Comparison of ENCODE assay signal across 23 cellular contexts in the genomic region with DNA sequence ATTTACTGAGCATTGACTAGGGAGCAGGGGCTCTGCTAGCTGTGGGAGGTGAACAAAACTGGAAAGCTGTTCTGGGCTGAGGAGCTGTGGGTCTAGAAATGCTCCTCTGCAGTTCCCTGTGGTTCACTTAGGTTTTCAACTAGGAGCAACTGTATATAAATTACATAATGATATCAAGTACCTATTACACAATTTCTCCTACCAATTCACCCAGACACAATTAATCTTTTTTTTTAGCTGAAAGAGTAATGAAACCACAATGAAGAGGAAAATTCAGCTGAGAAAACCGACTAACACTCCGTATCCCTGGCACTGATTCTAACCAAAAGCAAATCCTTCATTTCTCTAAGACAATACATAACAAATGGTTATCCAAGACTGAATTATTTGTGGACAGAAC. TPM values are rescaled to one million over a fixed set of nuclear protein-coding genes. Genes with fewer than 3 reads are reported as not detected.
DNase-seq lines count a peak whose midpoint lies in the region; ATAC-seq, FAIRE-seq and TF ChIP-seq lines count a peak whose summit lies in the region.
"Had no signal": no experiment of that assay in that cellular context is flagged by ENCODE, and none has a peak within 500 bp of the region (broad histone marks: within the 10 kb centered on the region; RNA-seq: fewer than 3 reads in every experiment).

No MANE protein-coding gene starts in this region.

- H3K36me3 Mint-ChIP-seq in astrocyte (ENCODE audit: low read depth, unreplicated experiment) = no peaks in the 10 kb centered on the region
- H3K36me3 Mint-ChIP-seq in H9 (ENCODE audit: insufficient read depth in 1 of 3, low read depth in 3 of 3) = no peaks in the 10 kb centered on the region
- H3K36me3 Mint-ChIP-seq: CD8-positive, alpha-beta T cell had no signal

- H3K27me3 ChIP-seq in astrocyte (ENCODE audit: insufficient read depth, low read length) (no peaks in the 10 kb centered on the region), H9 (ENCODE audit: insufficient read depth, low read length) (no peaks in the 10 kb centered on the region)
- H3K27me3 ChIP-seq: BLaER1 treated with 17β-estradiol and CSF1 and Interleukin-3, amounts not matched to agents 10 nM and 100 nM had no signal

- H3K27me3 Mint-ChIP-seq in astrocyte (ENCODE audit: low read depth, unreplicated experiment) (no peaks in the 10 kb centered on the region), H9 (ENCODE audit: low read depth) (no peaks in the 10 kb centered on the region)

- no peak overlapping the region for H2BK12ac ChIP-seq in H9 (ENCODE audit: insufficient read length, low read depth, low read length)

- H4K5ac ChIP-seq in H9 (ENCODE audit: insufficient read length, low read depth, low read length) = no peak overlapping the region

- H4K8ac ChIP-seq in H9 (replicated peaks; ENCODE audit: insufficient read length, low read depth, low read length) = no peak overlapping the region

- intact Hi-C loops in sciatic nerve (cut with DNase I) = no loop called here

- peaks cover 9% of the 10 kb centered on the region for H3K4me1 ChIP-seq in astrocyte (ENCODE audit: insufficient read depth, low read length)
- H3K4me1 ChIP-seq in H9 (ENCODE audit: insufficient read depth, low read length) = no peaks in the 10 kb centered on the region
- H3K4me1 ChIP-seq: BLaER1 treated with 17β-estradiol and CSF1 and Interleukin-3, amounts not matched to agents 10 nM and 100 nM had no signal

- H3K9ac ChIP-seq in astrocyte (ENCODE audit: low read length) = no peak overlapping the region
- H3K9ac ChIP-seq in H9 (ENCODE audit: extremely low read depth, insufficient read length, low read length) = no peak overlapping the region
- H3K9ac ChIP-seq: BLaER1 treated with 17β-estradiol and CSF1 and Interleukin-3, amounts not matched to agents 10 nM and 100 nM had no signal

- H3K79me1 ChIP-seq in H9 (ENCODE audit: insufficient read depth, low read depth, low read length, poor library complexity, severe bottlenecking) = no peaks in the 10 kb centered on the region

- H3K23me2 ChIP-seq in H9 (ENCODE audit: insufficient read length, low read depth, low read length, poor library complexity, severe bottlenecking) = no peaks in the 10 kb centered on the region

- H3K4me3 ChIP-seq in astrocyte (ENCODE audit: insufficient read depth, low read depth, low read length) = no peak overlapping the region
- H3K4me3 ChIP-seq: BLaER1 treated with 17β-estradiol and CSF1 and Interleukin-3, amounts not matched to agents 10 nM and 100 nM had no signal

- TF ChIP-seq CTCF in astrocyte (IDR thresholded peaks at IDR 0.05; ENCODE audit: insufficient read depth, low read depth, low read length) (no peak), H9 (conservative IDR thresholded peaks at IDR 0.05) (no peak)

- no peak overlapping the region for H3K14ac ChIP-seq in H9 (ENCODE audit: insufficient read depth, low read length)

- H3K36me3 ChIP-seq in astrocyte (ENCODE audit: insufficient read depth, low read length) = no peaks in the 10 kb centered on the region
- H3K36me3 ChIP-seq: BLaER1 treated with 17β-estradiol and CSF1 and Interleukin-3, amounts not matched to agents 10 nM and 100 nM had no signal

- TF ChIP-seq POLR2A in GM12891 (IDR thresholded peaks at IDR 0.05; ENCODE audit: low read depth, low read length) = no peak

- H3K27ac Mint-ChIP-seq in astrocyte (ENCODE audit: unreplicated experiment) (no peak overlapping the region), H9 (no peak overlapping the region)
- H3K27ac Mint-ChIP-seq: B cell; CD4-positive, alpha-beta T cell; CD8-positive, alpha-beta T cell had no signal

- H3K9me3 Mint-ChIP-seq in astrocyte (ENCODE audit: unreplicated experiment) (no peaks in the 10 kb centered on the region), H9 (no peaks in the 10 kb centered on the region)
- H3K9me3 Mint-ChIP-seq: CD4-positive, alpha-beta T cell; CD8-positive, alpha-beta T cell had no signal

- H3K4ac ChIP-seq in H9 (ENCODE audit: low read depth, low read length) = no peak overlapping the region

- DNase-seq in HCEC 1CT (peak; percentile 16), astrocyte (ENCODE audit: low read depth) (peak; percentile 74), sciatic nerve (ENCODE audit: low spot score) (no peak), GM12891 (ENCODE audit: insufficient read length, low spot score) (no peak), H9 (no peak)
- DNase-seq: 8988T; ACHN; AML-193; Caco-2; Calu3; CD4-positive, alpha-beta T cell; CD8-positive, alpha-beta T cell; DMS79 treated with DMSO at 0.1 percent for 48 hours; GF-D8 had no signal

- peak; percentile 15 for ATAC-seq in sciatic nerve
- ATAC-seq in GM18873 (IDR thresholded peaks at IDR 0.05; ENCODE audit: low FRiP score, unreplicated experiment) = no peak
- ATAC-seq: CD8-positive, alpha-beta T cell had no signal

- H2BK120ac ChIP-seq in H9 (ENCODE audit: low read depth, low read length, poor library complexity, severe bottlenecking) = no peak overlapping the region

- no peak overlapping the region for H4K91ac ChIP-seq in H9 (ENCODE audit: insufficient read length, low read depth, low read length)

- H3T11ph ChIP-seq in H9 (ENCODE audit: low read length) = no peak overlapping the region

- no peak overlapping the region for H3K27ac ChIP-seq in astrocyte (ENCODE audit: low read depth, low read length)
- H3K27ac ChIP-seq in H9 (ENCODE audit: insufficient read length, low read depth, low read length) = no peak overlapping the region
- H3K27ac ChIP-seq: BLaER1 treated with 17β-estradiol and CSF1 and Interleukin-3, amounts not matched to agents 10 nM and 100 nM; C4-2B had no signal

- H3K9me3 ChIP-seq in astrocyte (ENCODE audit: insufficient read depth, low read depth, low read length) (no peaks in the 10 kb centered on the region), H9 (ENCODE audit: control insufficient read depth, low read depth, low read length) (no peaks in the 10 kb centered on the region)
- H3K9me3 ChIP-seq: Caco-2 had no signal

- H3K4me1 Mint-ChIP-seq in astrocyte (ENCODE audit: low read depth, unreplicated experiment) (peaks cover 3% of the 10 kb centered on the region), H9 (peaks cover 1% of the 10 kb centered on the region in 2 experiments; a peak in 3 of 4 replicates)

- FAIRE-seq in astrocyte (lab: Jason Lieb, UNC) (no peak), GM12891 (lab: Jason Lieb, UNC) (no peak)
- FAIRE-seq: A204.1, D721Med, GM12892, GM18507, GM19239 had no signal

- no peak overlapping the region for H2BK5ac ChIP-seq in H9 (ENCODE audit: insufficient read length, low read length)

- no peak overlapping the region for H2BK20ac ChIP-seq in H9 (ENCODE audit: low read depth, low read length, poor library complexity, severe bottlenecking)

- WGBS in H9 (ENCODE audit: extremely low coverage, insufficient read length, low lambda C conversion rate) = no CpG with 5 or more reads among the region's 2 CpGs

- H2AFZ ChIP-seq in astrocyte (ENCODE audit: low read depth, low read length) = no peak overlapping the region
- H2AFZ ChIP-seq in H9 (ENCODE audit: low read length) = no peak overlapping the region

- no peak overlapping the region for H3K56ac ChIP-seq in H9 (ENCODE audit: insufficient read length, low read depth, low read length)

- no peak overlapping the region for H2BK15ac ChIP-seq in H9 (ENCODE audit: low read depth, low read length)

- H3K4me3 Mint-ChIP-seq in astrocyte (ENCODE audit: unreplicated experiment) (no peak overlapping the region), H9 (no peak overlapping the region)
- H3K4me3 Mint-ChIP-seq: B cell; CD4-positive, alpha-beta T cell; CD8-positive, alpha-beta T cell had no signal

- H3K4me2 ChIP-seq in astrocyte (ENCODE audit: low read length) (no peak overlapping the region), H9 (ENCODE audit: insufficient read depth, insufficient read length, low read length) (no peak overlapping the region)
- H3K4me2 ChIP-seq: BLaER1 treated with 17β-estradiol and CSF1 and Interleukin-3, amounts not matched to agents 10 nM and 100 nM had no signal

- H3K79me2 ChIP-seq in astrocyte (ENCODE audit: insufficient read depth, low read length) = no peaks in the 10 kb centered on the region
- no peaks in the 10 kb centered on the region for H3K79me2 ChIP-seq in H9 (ENCODE audit: insufficient read depth, low read length)

- H4K20me1 ChIP-seq in astrocyte (ENCODE audit: insufficient read depth, low read length) = no peaks in the 10 kb centered on the region
- no peaks in the 10 kb centered on the region for H4K20me1 ChIP-seq in H9 (ENCODE audit: control insufficient read depth, insufficient read depth, insufficient read length)
- H4K20me1 ChIP-seq: BLaER1 treated with 17β-estradiol and CSF1 and Interleukin-3, amounts not matched to agents 10 nM and 100 nM had no signal

- H3K23ac ChIP-seq in H9 (ENCODE audit: insufficient read length, low read depth, low read length) = no peak overlapping the region

- no peak overlapping the region for H3K18ac ChIP-seq in H9 (ENCODE audit: insufficient read length, low read depth, low read length)

- no peak overlapping the region for H2AK5ac ChIP-seq in H9 (ENCODE audit: insufficient read length, low read length)

TF ChIP-seq in GM12891, 5 proteins besides CTCF, POLR2A, EP300 and RAD21:
- TF ChIP-seq POLR2AphosphoS5 (IDR thresholded peaks at IDR 0.05; ENCODE audit: low read depth, low read length) = no peak
- TF ChIP-seq POU2F2 (IDR thresholded peaks at IDR 0.05; ENCODE audit: low read depth, low read length) = no peak
- no peak for TF ChIP-seq PAX5 (IDR thresholded peaks at IDR 0.05; ENCODE audit: insufficient read depth, low read length, severe bottlenecking)
- no peak for TF ChIP-seq SPI1 (IDR thresholded peaks at IDR 0.05; ENCODE audit: low read depth, low read length)
- TF ChIP-seq TAF1 (IDR thresholded peaks at IDR 0.05; ENCODE audit: low read depth, low read length) = no peak

RNA-seq across cellular contexts. Expression of a gene that starts 39.3 kb away (rescaled TPM):
- 0.11 TPM in 1 of 2 replicates, not detected in the other for total RNA-seq in astrocyte
- 182 TPM for total RNA-seq in sciatic nerve
- not detected for polyA plus RNA-seq in GM12891 (2012; ENCODE audit: low read depth, missing spikeins)
- 0.66 and 0.92 TPM in 2 replicates for total RNA-seq in H9 (2021)

Comparison
In these comparisons a context has a peak if more than half of its experiments do, and no peak if none do; other contexts are left out.
1. DNase-seq: peak in HCEC 1CT (single experiment) and astrocyte (single experiment); none in sciatic nerve (single experiment), GM12891 (single experiment) and H9 (single experiment).
2. RNA of a gene that starts 39.3 kb away (total RNA-seq): 182 TPM in sciatic nerve (single experiment); 0.66 to 0.92 TPM in H9 and 0.11 TPM in astrocyte; every median in the first group is over 10 times any median in the second.